Comparison of ENCODE assay signal across 1 cellular context in the genomic region with DNA sequence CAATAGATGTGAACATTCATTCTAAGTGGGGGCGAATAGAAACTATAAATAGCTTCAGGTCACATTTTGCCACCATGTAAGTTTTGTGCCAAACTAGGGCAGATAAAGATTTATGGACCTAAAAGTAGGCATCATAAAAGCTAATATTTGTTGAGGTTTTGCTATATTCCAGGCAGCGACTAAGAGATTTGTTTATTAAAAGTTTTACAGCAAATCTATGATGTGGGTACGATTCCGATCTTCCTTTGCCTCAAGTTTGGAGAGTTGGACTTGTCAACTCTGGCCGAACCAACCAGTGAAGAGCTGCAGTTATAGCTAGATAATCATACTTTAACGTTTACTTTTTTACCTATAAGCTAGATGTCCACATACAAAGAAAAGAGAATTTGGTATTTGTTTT.
TF ChIP-seq lines count a peak whose summit lies in the region.

No MANE protein-coding gene starts in this region.

TF ChIP-seq in H1, 55 proteins besides CTCF, POLR2A, EP300 and RAD21:
- TF ChIP-seq SIN3A (conservative IDR thresholded peaks at IDR 0.05 in 1 of 2, IDR thresholded peaks at IDR 0.05 in 1 of 2; ENCODE audit: low read depth in 1 of 2, low read length in 2 of 2) = no peak
- TF ChIP-seq GABPA (IDR thresholded peaks at IDR 0.05; ENCODE audit: borderline replicate concordance, insufficient read depth, low read length) = no peak
- no peak for TF ChIP-seq CBX8 (IDR thresholded peaks at IDR 0.05; ENCODE audit: borderline replicate concordance, low read depth, low read length)
- no peak for TF ChIP-seq SIX5 (IDR thresholded peaks at IDR 0.05; ENCODE audit: low read depth, low read length)
- TF ChIP-seq, protein P1, sequence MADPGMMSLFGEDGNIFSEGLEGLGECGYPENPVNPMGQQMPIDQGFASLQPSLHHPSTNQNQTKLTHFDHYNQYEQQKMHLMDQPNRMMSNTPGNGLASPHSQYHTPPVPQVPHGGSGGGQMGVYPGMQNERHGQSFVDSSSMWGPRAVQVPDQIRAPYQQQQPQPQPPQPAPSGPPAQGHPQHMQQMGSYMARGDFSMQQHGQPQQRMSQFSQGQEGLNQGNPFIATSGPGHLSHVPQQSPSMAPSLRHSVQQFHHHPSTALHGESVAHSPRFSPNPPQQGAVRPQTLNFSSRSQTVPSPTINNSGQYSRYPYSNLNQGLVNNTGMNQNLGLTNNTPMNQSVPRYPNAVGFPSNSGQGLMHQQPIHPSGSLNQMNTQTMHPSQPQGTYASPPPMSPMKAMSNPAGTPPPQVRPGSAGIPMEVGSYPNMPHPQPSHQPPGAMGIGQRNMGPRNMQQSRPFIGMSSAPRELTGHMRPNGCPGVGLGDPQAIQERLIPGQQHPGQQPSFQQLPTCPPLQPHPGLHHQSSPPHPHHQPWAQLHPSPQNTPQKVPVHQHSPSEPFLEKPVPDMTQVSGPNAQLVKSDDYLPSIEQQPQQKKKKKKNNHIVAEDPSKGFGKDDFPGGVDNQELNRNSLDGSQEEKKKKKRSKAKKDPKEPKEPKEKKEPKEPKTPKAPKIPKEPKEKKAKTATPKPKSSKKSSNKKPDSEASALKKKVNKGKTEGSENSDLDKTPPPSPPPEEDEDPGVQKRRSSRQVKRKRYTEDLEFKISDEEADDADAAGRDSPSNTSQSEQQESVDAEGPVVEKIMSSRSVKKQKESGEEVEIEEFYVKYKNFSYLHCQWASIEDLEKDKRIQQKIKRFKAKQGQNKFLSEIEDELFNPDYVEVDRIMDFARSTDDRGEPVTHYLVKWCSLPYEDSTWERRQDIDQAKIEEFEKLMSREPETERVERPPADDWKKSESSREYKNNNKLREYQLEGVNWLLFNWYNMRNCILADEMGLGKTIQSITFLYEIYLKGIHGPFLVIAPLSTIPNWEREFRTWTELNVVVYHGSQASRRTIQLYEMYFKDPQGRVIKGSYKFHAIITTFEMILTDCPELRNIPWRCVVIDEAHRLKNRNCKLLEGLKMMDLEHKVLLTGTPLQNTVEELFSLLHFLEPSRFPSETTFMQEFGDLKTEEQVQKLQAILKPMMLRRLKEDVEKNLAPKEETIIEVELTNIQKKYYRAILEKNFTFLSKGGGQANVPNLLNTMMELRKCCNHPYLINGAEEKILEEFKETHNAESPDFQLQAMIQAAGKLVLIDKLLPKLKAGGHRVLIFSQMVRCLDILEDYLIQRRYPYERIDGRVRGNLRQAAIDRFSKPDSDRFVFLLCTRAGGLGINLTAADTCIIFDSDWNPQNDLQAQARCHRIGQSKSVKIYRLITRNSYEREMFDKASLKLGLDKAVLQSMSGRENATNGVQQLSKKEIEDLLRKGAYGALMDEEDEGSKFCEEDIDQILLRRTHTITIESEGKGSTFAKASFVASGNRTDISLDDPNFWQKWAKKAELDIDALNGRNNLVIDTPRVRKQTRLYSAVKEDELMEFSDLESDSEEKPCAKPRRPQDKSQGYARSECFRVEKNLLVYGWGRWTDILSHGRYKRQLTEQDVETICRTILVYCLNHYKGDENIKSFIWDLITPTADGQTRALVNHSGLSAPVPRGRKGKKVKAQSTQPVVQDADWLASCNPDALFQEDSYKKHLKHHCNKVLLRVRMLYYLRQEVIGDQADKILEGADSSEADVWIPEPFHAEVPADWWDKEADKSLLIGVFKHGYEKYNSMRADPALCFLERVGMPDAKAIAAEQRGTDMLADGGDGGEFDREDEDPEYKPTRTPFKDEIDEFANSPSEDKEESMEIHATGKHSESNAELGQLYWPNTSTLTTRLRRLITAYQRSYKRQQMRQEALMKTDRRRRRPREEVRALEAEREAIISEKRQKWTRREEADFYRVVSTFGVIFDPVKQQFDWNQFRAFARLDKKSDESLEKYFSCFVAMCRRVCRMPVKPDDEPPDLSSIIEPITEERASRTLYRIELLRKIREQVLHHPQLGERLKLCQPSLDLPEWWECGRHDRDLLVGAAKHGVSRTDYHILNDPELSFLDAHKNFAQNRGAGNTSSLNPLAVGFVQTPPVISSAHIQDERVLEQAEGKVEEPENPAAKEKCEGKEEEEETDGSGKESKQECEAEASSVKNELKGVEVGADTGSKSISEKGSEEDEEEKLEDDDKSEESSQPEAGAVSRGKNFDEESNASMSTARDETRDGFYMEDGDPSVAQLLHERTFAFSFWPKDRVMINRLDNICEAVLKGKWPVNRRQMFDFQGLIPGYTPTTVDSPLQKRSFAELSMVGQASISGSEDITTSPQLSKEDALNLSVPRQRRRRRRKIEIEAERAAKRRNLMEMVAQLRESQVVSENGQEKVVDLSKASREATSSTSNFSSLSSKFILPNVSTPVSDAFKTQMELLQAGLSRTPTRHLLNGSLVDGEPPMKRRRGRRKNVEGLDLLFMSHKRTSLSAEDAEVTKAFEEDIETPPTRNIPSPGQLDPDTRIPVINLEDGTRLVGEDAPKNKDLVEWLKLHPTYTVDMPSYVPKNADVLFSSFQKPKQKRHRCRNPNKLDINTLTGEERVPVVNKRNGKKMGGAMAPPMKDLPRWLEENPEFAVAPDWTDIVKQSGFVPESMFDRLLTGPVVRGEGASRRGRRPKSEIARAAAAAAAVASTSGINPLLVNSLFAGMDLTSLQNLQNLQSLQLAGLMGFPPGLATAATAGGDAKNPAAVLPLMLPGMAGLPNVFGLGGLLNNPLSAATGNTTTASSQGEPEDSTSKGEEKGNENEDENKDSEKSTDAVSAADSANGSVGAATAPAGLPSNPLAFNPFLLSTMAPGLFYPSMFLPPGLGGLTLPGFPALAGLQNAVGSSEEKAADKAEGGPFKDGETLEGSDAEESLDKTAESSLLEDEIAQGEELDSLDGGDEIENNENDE (IDR thresholded peaks at IDR 0.05; ENCODE audit: insufficient replicate concordance, low read length) = no peak
- TF ChIP-seq RNF2 (IDR thresholded peaks at IDR 0.05; ENCODE audit: borderline replicate concordance, low read depth, low read length, missing control alignments, poor library complexity, severe bottlenecking) = no peak
- no peak for TF ChIP-seq CEBPB (IDR thresholded peaks at IDR 0.05; ENCODE audit: low read depth, low read length)
- TF ChIP-seq TEAD4 (IDR thresholded peaks at IDR 0.05; ENCODE audit: low read depth, low read length) = no peak
- no peak for TF ChIP-seq JUN (IDR thresholded peaks at IDR 0.05; ENCODE audit: low read depth, low read length)
- TF ChIP-seq BACH1 (IDR thresholded peaks at IDR 0.05; ENCODE audit: low read length) = no peak
TF ChIP-seq in H1: peak in this region for 0.
